1 cellular context compared by ENCODE assay signal in the genomic region with DNA sequence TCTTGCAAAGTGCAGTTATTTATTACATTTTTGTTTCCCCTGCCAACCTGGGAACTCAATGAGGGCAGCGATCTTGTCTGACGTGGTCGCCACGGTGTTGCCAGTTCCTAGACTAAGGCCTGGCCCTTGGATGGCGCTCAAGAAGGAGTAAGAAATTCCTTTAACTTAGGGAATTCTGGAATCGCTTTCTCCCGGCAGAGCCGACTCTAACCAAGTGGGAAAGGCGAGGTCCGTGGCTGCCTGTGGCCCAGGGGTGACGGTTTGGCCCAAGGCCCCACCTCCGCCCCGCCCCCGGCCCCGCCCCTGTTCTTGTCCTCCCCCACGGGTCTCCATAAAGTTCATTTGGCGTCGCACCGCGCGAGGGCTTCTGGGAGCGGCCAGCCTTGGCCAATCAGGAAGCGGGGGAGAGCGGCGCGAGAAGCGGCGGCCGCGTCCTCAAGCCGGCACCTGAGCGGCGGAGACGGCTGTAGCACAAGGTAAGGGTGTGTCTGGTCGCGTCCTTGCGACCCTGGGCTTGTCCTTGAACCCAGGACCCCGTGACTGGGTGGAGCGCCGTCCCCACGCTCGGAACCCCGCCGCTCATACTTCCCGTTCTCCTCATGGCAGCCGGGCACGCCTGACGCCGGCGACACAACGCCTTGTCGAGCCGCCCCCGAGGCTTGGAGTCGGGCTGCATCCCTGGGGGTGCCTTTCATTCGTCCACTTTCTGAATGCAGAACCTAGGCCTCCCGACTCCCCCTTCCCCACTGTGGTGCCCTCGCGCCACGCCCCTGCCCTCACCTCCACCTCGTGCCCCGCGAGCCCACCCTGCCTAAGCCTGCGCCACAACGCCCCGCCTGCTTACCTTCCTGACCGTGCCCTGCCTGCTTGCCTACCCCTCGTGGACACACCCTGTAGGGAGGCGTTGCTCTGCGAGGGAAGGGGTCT.
TF ChIP-seq lines count a peak whose summit lies in the region.

A gene (plus strand): TSS at position 394 of the 927 bp plus-strand sequence. CDS start 18,119 bp downstream, outside the sequence.

TF ChIP-seq in K562, 482 proteins besides CTCF, POLR2A, EP300 and RAD21 (continued from another document and continues in another):
- no peak for TF ChIP-seq NCOA6 (IDR thresholded peaks at IDR 0.05)
- no peak for TF ChIP-seq PURB (CRISPR knock-in tag; IDR thresholded peaks at IDR 0.05; ENCODE audit: low read depth)
- peak; percentile 91; the same call in 1 of the 2 replicates for TF ChIP-seq PHF8 (IDR thresholded peaks at IDR 0.05; ENCODE audit: borderline replicate concordance, low read length)
- TF ChIP-seq BRCA1 (IDR thresholded peaks at IDR 0.05): no peak
- TF ChIP-seq BRCA1 (CRISPR knock-in tag; IDR thresholded peaks at IDR 0.05): no peak; the same call in 1 of the 2 replicates
- TF ChIP-seq, protein P1, sequence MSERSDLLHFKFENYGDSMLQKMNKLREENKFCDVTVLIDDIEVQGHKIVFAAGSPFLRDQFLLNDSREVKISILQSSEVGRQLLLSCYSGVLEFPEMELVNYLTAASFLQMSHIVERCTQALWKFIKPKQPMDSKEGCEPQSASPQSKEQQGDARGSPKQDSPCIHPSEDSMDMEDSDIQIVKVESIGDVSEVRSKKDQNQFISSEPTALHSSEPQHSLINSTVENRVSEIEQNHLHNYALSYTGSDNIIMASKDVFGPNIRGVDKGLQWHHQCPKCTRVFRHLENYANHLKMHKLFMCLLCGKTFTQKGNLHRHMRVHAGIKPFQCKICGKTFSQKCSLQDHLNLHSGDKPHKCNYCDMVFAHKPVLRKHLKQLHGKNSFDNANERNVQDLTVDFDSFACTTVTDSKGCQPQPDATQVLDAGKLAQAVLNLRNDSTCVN (CRISPR knock-in tag; IDR thresholded peaks at IDR 0.05): no peak
- no peak for TF ChIP-seq RFX7 (CRISPR knock-in tag; IDR thresholded peaks at IDR 0.05)
- TF ChIP-seq SMARCE1 (IDR thresholded peaks at IDR 0.05): no peak
- TF ChIP-seq, protein P2, sequence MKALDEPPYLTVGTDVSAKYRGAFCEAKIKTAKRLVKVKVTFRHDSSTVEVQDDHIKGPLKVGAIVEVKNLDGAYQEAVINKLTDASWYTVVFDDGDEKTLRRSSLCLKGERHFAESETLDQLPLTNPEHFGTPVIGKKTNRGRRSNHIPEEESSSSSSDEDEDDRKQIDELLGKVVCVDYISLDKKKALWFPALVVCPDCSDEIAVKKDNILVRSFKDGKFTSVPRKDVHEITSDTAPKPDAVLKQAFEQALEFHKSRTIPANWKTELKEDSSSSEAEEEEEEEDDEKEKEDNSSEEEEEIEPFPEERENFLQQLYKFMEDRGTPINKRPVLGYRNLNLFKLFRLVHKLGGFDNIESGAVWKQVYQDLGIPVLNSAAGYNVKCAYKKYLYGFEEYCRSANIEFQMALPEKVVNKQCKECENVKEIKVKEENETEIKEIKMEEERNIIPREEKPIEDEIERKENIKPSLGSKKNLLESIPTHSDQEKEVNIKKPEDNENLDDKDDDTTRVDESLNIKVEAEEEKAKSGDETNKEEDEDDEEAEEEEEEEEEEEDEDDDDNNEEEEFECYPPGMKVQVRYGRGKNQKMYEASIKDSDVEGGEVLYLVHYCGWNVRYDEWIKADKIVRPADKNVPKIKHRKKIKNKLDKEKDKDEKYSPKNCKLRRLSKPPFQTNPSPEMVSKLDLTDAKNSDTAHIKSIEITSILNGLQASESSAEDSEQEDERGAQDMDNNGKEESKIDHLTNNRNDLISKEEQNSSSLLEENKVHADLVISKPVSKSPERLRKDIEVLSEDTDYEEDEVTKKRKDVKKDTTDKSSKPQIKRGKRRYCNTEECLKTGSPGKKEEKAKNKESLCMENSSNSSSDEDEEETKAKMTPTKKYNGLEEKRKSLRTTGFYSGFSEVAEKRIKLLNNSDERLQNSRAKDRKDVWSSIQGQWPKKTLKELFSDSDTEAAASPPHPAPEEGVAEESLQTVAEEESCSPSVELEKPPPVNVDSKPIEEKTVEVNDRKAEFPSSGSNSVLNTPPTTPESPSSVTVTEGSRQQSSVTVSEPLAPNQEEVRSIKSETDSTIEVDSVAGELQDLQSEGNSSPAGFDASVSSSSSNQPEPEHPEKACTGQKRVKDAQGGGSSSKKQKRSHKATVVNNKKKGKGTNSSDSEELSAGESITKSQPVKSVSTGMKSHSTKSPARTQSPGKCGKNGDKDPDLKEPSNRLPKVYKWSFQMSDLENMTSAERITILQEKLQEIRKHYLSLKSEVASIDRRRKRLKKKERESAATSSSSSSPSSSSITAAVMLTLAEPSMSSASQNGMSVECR (CRISPR knock-in tag; IDR thresholded peaks at IDR 0.05): peak; percentile 57
- no peak for TF ChIP-seq PRMT5 (CRISPR knock-in tag; IDR thresholded peaks at IDR 0.05)
- TF ChIP-seq ZNF444 (CRISPR knock-in tag; IDR thresholded peaks at IDR 0.05): no peak
- no peak for TF ChIP-seq NCOA2 (IDR thresholded peaks at IDR 0.05; ENCODE audit: partially characterized antibody in 2 of 2)
- TF ChIP-seq ASH1L (IDR thresholded peaks at IDR 0.05; ENCODE audit: borderline replicate concordance, low read depth, partially characterized antibody): no peak
- TF ChIP-seq TCFL5 (CRISPR knock-in tag; conservative IDR thresholded peaks at IDR 0.05): no peak
- no peak for TF ChIP-seq NR2F6 (CRISPR knock-in tag; IDR thresholded peaks at IDR 0.05)
- TF ChIP-seq, protein P3, sequence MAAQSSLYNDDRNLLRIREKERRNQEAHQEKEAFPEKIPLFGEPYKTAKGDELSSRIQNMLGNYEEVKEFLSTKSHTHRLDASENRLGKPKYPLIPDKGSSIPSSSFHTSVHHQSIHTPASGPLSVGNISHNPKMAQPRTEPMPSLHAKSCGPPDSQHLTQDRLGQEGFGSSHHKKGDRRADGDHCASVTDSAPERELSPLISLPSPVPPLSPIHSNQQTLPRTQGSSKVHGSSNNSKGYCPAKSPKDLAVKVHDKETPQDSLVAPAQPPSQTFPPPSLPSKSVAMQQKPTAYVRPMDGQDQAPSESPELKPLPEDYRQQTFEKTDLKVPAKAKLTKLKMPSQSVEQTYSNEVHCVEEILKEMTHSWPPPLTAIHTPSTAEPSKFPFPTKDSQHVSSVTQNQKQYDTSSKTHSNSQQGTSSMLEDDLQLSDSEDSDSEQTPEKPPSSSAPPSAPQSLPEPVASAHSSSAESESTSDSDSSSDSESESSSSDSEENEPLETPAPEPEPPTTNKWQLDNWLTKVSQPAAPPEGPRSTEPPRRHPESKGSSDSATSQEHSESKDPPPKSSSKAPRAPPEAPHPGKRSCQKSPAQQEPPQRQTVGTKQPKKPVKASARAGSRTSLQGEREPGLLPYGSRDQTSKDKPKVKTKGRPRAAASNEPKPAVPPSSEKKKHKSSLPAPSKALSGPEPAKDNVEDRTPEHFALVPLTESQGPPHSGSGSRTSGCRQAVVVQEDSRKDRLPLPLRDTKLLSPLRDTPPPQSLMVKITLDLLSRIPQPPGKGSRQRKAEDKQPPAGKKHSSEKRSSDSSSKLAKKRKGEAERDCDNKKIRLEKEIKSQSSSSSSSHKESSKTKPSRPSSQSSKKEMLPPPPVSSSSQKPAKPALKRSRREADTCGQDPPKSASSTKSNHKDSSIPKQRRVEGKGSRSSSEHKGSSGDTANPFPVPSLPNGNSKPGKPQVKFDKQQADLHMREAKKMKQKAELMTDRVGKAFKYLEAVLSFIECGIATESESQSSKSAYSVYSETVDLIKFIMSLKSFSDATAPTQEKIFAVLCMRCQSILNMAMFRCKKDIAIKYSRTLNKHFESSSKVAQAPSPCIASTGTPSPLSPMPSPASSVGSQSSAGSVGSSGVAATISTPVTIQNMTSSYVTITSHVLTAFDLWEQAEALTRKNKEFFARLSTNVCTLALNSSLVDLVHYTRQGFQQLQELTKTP (IDR thresholded peaks at IDR 0.05; ENCODE audit: low read depth in 1 of 2, partially characterized antibody in 2 of 2): no peak
- TF ChIP-seq RBFOX2 (IDR thresholded peaks at IDR 0.05; ENCODE audit: low read depth, low read length): peak; percentile 87
- no peak for TF ChIP-seq DNMT1 (IDR thresholded peaks at IDR 0.05)
- TF ChIP-seq, protein P4, sequence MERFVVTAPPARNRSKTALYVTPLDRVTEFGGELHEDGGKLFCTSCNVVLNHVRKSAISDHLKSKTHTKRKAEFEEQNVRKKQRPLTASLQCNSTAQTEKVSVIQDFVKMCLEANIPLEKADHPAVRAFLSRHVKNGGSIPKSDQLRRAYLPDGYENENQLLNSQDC (CRISPR knock-in tag; IDR thresholded peaks at IDR 0.05): no peak
- TF ChIP-seq, protein P5, sequence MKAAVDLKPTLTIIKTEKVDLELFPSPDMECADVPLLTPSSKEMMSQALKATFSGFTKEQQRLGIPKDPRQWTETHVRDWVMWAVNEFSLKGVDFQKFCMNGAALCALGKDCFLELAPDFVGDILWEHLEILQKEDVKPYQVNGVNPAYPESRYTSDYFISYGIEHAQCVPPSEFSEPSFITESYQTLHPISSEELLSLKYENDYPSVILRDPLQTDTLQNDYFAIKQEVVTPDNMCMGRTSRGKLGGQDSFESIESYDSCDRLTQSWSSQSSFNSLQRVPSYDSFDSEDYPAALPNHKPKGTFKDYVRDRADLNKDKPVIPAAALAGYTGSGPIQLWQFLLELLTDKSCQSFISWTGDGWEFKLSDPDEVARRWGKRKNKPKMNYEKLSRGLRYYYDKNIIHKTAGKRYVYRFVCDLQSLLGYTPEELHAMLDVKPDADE (conservative IDR thresholded peaks at IDR 0.05; ENCODE audit: control insufficient read depth, low read depth, low read length): peak; percentile 76; the same call in 1 of the 2 replicates
- TF ChIP-seq ZNF174 (CRISPR knock-in tag; IDR thresholded peaks at IDR 0.05): no peak
- TF ChIP-seq BACH1 (tag; IDR thresholded peaks at IDR 0.05): no peak
- TF ChIP-seq, protein P6, sequence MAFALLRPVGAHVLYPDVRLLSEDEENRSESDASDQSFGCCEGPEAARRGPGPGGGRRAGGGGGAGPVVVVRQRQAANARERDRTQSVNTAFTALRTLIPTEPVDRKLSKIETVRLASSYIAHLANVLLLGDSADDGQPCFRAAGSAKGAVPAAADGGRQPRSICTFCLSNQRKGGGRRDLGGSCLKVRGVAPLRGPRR (CRISPR knock-in tag; IDR thresholded peaks at IDR 0.05): no peak
- no peak for TF ChIP-seq CEBPG (CRISPR knock-in tag; IDR thresholded peaks at IDR 0.05)
- TF ChIP-seq CEBPG (tag; conservative IDR thresholded peaks at IDR 0.05 in 1 of 2, IDR thresholded peaks at IDR 0.05 in 1 of 2): no peak
- TF ChIP-seq NR4A1 (CRISPR knock-in tag; IDR thresholded peaks at IDR 0.05): no peak
- no peak for TF ChIP-seq NR4A1 (tag; IDR thresholded peaks at IDR 0.05)
- no peak; the same call in 1 of the 2 replicates for TF ChIP-seq KAT7 (CRISPR knock-in tag; IDR thresholded peaks at IDR 0.05; ENCODE audit: borderline replicate concordance)
- TF ChIP-seq ZNF384 (IDR thresholded peaks at IDR 0.05; ENCODE audit: low read depth, low read length): peak; percentile 62
- TF ChIP-seq PTRF (tag; IDR thresholded peaks at IDR 0.05): no peak
- TF ChIP-seq GATAD2B (IDR thresholded peaks at IDR 0.05; ENCODE audit: borderline replicate concordance): no peak
- TF ChIP-seq, protein P7, sequence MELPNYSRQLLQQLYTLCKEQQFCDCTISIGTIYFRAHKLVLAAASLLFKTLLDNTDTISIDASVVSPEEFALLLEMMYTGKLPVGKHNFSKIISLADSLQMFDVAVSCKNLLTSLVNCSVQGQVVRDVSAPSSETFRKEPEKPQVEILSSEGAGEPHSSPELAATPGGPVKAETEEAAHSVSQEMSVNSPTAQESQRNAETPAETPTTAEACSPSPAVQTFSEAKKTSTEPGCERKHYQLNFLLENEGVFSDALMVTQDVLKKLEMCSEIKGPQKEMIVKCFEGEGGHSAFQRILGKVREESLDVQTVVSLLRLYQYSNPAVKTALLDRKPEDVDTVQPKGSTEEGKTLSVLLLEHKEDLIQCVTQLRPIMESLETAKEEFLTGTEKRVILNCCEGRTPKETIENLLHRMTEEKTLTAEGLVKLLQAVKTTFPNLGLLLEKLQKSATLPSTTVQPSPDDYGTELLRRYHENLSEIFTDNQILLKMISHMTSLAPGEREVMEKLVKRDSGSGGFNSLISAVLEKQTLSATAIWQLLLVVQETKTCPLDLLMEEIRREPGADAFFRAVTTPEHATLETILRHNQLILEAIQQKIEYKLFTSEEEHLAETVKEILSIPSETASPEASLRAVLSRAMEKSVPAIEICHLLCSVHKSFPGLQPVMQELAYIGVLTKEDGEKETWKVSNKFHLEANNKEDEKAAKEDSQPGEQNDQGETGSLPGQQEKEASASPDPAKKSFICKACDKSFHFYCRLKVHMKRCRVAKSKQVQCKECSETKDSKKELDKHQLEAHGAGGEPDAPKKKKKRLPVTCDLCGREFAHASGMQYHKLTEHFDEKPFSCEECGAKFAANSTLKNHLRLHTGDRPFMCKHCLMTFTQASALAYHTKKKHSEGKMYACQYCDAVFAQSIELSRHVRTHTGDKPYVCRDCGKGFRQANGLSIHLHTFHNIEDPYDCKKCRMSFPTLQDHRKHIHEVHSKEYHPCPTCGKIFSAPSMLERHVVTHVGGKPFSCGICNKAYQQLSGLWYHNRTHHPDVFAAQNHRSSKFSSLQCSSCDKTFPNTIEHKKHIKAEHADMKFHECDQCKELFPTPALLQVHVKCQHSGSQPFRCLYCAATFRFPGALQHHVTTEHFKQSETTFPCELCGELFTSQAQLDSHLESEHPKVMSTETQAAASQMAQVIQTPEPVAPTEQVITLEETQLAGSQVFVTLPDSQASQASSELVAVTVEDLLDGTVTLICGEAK (IDR thresholded peaks at IDR 0.05): peak; percentile 100
- TF ChIP-seq, protein P7 (CRISPR knock-in tag; IDR thresholded peaks at IDR 0.05): peak; percentile 98
